16 cellular contexts compared by ENCODE assay signal in genomic region chr1:168964478-168964877, GRCh38.
"Had no signal": no experiment of that assay in that cellular context is flagged by ENCODE, and none has a peak within 500 bp of the region (broad histone marks: within the 10 kb centered on the region; RNA-seq: fewer than 3 reads in every experiment).

No MANE protein-coding gene starts in this region.

- H3K4me3 ChIP-seq: esophagus muscularis mucosa, gastrocnemius medialis, heart right ventricle, psoas muscle, sigmoid colon, skin epidermis, tibial artery, upper lobe of left lung had no signal

- DNase-seq: effector memory CD4-positive, alpha-beta T cell; gastrocnemius medialis; heart right ventricle; kidney glomerular epithelial cell; mammary epithelial cell; naive thymus-derived CD4-positive, alpha-beta T cell; nephron progenitor cell; psoas muscle; retina; sigmoid colon; tibial artery; upper lobe of left lung had no signal

- H3K27ac Mint-ChIP-seq: naive thymus-derived CD4-positive, alpha-beta T cell; stimulated activated naive CD8-positive, alpha-beta T cell treated with anti-CD3 and anti-CD28 coated beads, Interleukin-15, Interleukin-2, amounts not matched to agents 100 ng/mL and 50 ng/mL, for 24 hours had no signal

- H3K4me3 Mint-ChIP-seq: naive thymus-derived CD4-positive, alpha-beta T cell; nephron progenitor cell; stimulated activated naive CD8-positive, alpha-beta T cell treated with anti-CD3 and anti-CD28 coated beads, Interleukin-15, Interleukin-2, amounts not matched to agents 100 ng/mL and 50 ng/mL, for 24 hours had no signal

- H3K4me1 ChIP-seq: esophagus muscularis mucosa, psoas muscle, sigmoid colon, tibial artery, upper lobe of left lung had no signal

- H3K9me3 Mint-ChIP-seq: nephron progenitor cell had no signal

- H3K27ac ChIP-seq: esophagus muscularis mucosa, gastrocnemius medialis, heart right ventricle, neutrophil, psoas muscle, sigmoid colon, skin epidermis, tibial artery, upper lobe of left lung had no signal

- H3K4me1 Mint-ChIP-seq: naive thymus-derived CD4-positive, alpha-beta T cell; nephron progenitor cell had no signal

- H3K27me3 Mint-ChIP-seq: stimulated activated naive CD8-positive, alpha-beta T cell treated with anti-CD3 and anti-CD28 coated beads, Interleukin-15, Interleukin-2, amounts not matched to agents 100 ng/mL and 50 ng/mL, for 24 hours had no signal

- H3K36me3 ChIP-seq: esophagus muscularis mucosa, gastrocnemius medialis, heart right ventricle, neutrophil, sigmoid colon, tibial artery, upper lobe of left lung had no signal

- ATAC-seq: gastrocnemius medialis; heart right ventricle; naive thymus-derived CD4-positive, alpha-beta T cell; psoas muscle had no signal

- H3K9me3 ChIP-seq: esophagus muscularis mucosa, gastrocnemius medialis, heart right ventricle, neutrophil, psoas muscle, sigmoid colon, tibial artery, upper lobe of left lung had no signal

- H3K27me3 ChIP-seq: esophagus muscularis mucosa, gastrocnemius medialis, heart right ventricle, neutrophil, sigmoid colon, tibial artery, upper lobe of left lung had no signal
